ENCODE assay signal across 1 cellular context in genomic region chr19:17254636-17255035, GRCh38.
TF ChIP-seq lines count a peak whose summit lies in the region.

No MANE protein-coding gene starts in this region.

TF ChIP-seq in K562, 482 proteins besides CTCF, POLR2A, EP300 and RAD21 (continues in another document):
- TF ChIP-seq ZKSCAN3 (CRISPR knock-in tag; IDR thresholded peaks at IDR 0.05) (no peak), ZNF75A (CRISPR knock-in tag; IDR thresholded peaks at IDR 0.05) (no peak), ZFP36 (IDR thresholded peaks at IDR 0.05; ENCODE audit: low read depth, low read length, partially characterized antibody) (peak; percentile 98), GABPB2 (CRISPR knock-in tag; conservative IDR thresholded peaks at IDR 0.05) (no peak), RCOR1 (IDR thresholded peaks at IDR 0.05; ENCODE audit: borderline replicate concordance in 1 of 2, low read depth in 2 of 2, low read length in 2 of 2) (peak in 1 of 2 experiments; percentile 68; a peak in 2 of 4 replicates), RAD51 (IDR thresholded peaks at IDR 0.05; ENCODE audit: borderline replicate concordance, low read depth) (no peak), TCF3 (CRISPR knock-in tag; IDR thresholded peaks at IDR 0.05) (0 out of 2 replicates have a peak, but pooled peaks have one; percentile 23), HDAC8 (tag; IDR thresholded peaks at IDR 0.05) (no peak), ATF2 (CRISPR knock-in tag; IDR thresholded peaks at IDR 0.05) (no peak), BCOR (IDR thresholded peaks at IDR 0.05) (peak; percentile 96), CREB3L1 (IDR thresholded peaks at IDR 0.05; ENCODE audit: borderline replicate concordance, low read depth) (no peak), WHSC1 (IDR thresholded peaks at IDR 0.05; ENCODE audit: low read length) (no peak), ZBTB33 (CRISPR knock-in tag; IDR thresholded peaks at IDR 0.05) (no peak), CREB5 (CRISPR knock-in tag; IDR thresholded peaks at IDR 0.05) (no peak), CHD4 (IDR thresholded peaks at IDR 0.05; ENCODE audit: insufficient read depth, insufficient replicate concordance, low read depth, low read length, poor library complexity, severe bottlenecking) (peak; percentile 68), ZNF121 (CRISPR knock-in tag; conservative IDR thresholded peaks at IDR 0.05) (peak; percentile 46), ZFX (CRISPR knock-in tag; IDR thresholded peaks at IDR 0.05) (no peak), HNRNPL (IDR thresholded peaks at IDR 0.05; ENCODE audit: low read depth, low read length) (no peak), AFF4 (CRISPR knock-in tag; IDR thresholded peaks at IDR 0.05) (no peak), NFE2L1 (tag; IDR thresholded peaks at IDR 0.05; ENCODE audit: borderline replicate concordance, low read depth) (no peak), ZKSCAN8 (CRISPR knock-in tag; IDR thresholded peaks at IDR 0.05) (no peak), PTRF (tag; IDR thresholded peaks at IDR 0.05) (no peak), STAT5B (CRISPR knock-in tag; IDR thresholded peaks at IDR 0.05) (no peak), GMEB1 (CRISPR knock-in tag; IDR thresholded peaks at IDR 0.05) (no peak), CBX1 (IDR thresholded peaks at IDR 0.05; ENCODE audit: low read depth) (0 out of 2 replicates have a peak, but pooled peaks have one; percentile 48), TRIM28 (IDR thresholded peaks at IDR 0.05) (no peak), ZKSCAN1 (IDR thresholded peaks at IDR 0.05; ENCODE audit: low read depth, low read length) (no peak), ZNF384 (IDR thresholded peaks at IDR 0.05; ENCODE audit: low read depth, low read length) (peak; percentile 42; the same call in 1 of the 2 replicates), JUN (IDR thresholded peaks at IDR 0.05; ENCODE audit: borderline replicate concordance, low read depth, low read length) (no peak), JUN (CRISPR knock-in tag; IDR thresholded peaks at IDR 0.05; ENCODE audit: borderline replicate concordance) (no peak), ZNF354B (CRISPR knock-in tag; IDR thresholded peaks at IDR 0.05) (no peak), ZNF609 (CRISPR knock-in tag; IDR thresholded peaks at IDR 0.05; ENCODE audit: borderline replicate concordance) (no peak), ELF2 (CRISPR knock-in tag; IDR thresholded peaks at IDR 0.05) (no peak), NCOR1 (IDR thresholded peaks at IDR 0.05) (0 out of 2 replicates have a peak, but pooled peaks have one; percentile 16), ZNF57 (CRISPR knock-in tag; IDR thresholded peaks at IDR 0.05) (no peak), ZNF436 (CRISPR knock-in tag; IDR thresholded peaks at IDR 0.05) (peak; percentile 82), SMARCA5 (IDR thresholded peaks at IDR 0.05) (peak; percentile 92), ESRRA (IDR thresholded peaks at IDR 0.05; ENCODE audit: borderline replicate concordance, low read depth) (peak; percentile 28; the same call in 1 of the 2 replicates), CBX3 (IDR thresholded peaks at IDR 0.05; ENCODE audit: borderline replicate concordance in 1 of 2, low read length in 2 of 2) (0 out of 3 replicates have a peak, but pooled peaks of 1 of the 2 experiments have one; percentile 27), HINFP (tag; conservative IDR thresholded peaks at IDR 0.05; ENCODE audit: low read depth) (no peak), NFRKB (IDR thresholded peaks at IDR 0.05; ENCODE audit: low read depth) (no peak), RBM25 (IDR thresholded peaks at IDR 0.05; ENCODE audit: low read depth, low read length, severe bottlenecking) (peak; percentile 87), PTBP1 (IDR thresholded peaks at IDR 0.05; ENCODE audit: low read depth, low read length) (peak; percentile 76; the same call in 1 of the 2 replicates), ADNP (tag; IDR thresholded peaks at IDR 0.05) (peak; percentile 56; the same call in 1 of the 2 replicates), TCF15 (CRISPR knock-in tag; IDR thresholded peaks at IDR 0.05) (no peak), EP400 (IDR thresholded peaks at IDR 0.05) (no peak), ZNF23 (CRISPR knock-in tag; IDR thresholded peaks at IDR 0.05) (no peak), SPI1 (IDR thresholded peaks at IDR 0.05; ENCODE audit: borderline replicate concordance, low read depth, low read length) (peak; percentile 42; the same call in 1 of the 2 replicates), SREBF1 (IDR thresholded peaks at IDR 0.05; ENCODE audit: borderline replicate concordance, low read depth, low read length) (no peak), CBFA2T3 (IDR thresholded peaks at IDR 0.05) (peak; percentile 48), CREB1 (IDR thresholded peaks at IDR 0.05) (no peak), CREB1 (CRISPR knock-in tag; IDR thresholded peaks at IDR 0.05) (no peak)
